8 cellular contexts compared by ENCODE assay signal in the genomic region with DNA sequence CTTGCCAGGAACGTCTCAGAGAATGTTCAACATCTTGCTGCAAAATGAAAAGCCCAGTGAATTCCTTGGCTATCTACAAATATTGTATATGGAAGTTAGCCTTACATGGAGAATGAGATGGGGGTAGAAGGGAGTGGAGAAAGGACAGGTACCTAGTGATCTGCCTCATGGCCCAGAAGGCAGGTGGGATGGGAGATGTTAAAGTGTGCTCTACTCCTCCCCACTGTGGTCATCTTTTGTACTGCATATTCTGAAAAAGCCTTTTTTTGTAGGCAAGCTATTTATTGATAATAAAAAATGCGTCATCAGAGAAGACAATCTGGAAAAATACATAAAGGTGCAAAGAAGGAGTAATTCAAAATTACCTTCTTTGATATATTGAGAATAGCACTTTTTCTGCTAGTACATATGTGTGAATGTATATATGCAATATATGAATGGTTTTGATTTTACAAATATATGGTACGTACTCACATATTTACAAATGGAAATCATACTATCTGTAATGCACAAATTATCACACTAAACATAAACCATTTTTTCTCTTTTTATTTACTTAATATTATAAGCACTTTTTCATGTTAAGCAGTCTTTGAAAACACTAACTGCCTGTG. TPM values are rescaled to one million over a fixed set of nuclear protein-coding genes. Genes with fewer than 3 reads are reported as not detected.
A peak's percentile ranks its signal among the peaks of the same experiment; 100 is the strongest.
DNase-seq lines count a peak whose midpoint lies in the region; ATAC-seq and TF ChIP-seq lines count a peak whose summit lies in the region.

No MANE protein-coding gene starts in this region.

- DNase-seq in BJ (ENCODE audit: low read depth) (no peak), LHCN-M2 (ENCODE audit: low read depth) (peak; percentile 35), amniotic epithelial cell (ENCODE audit: low read depth) (peak; percentile 33), left kidney (ENCODE audit: low read depth, low spot score) (peak; percentile 68), globus pallidus (ENCODE audit: low spot score) (no peak), MV-4-11 (lab: John Stamatoyannopoulos, UW) (no peak)
- no peak for DNase-seq in NK-92 treated with Interleukin-12 subunit alpha and Interleukin-12 subunit beta, amount 100 ng/mL, for 24 hours (lab: John Stamatoyannopoulos, UW)

- peaks cover 2% of the 10 kb centered on the region; the same call in 1 of the 2 replicates for H3K27me3 ChIP-seq in BJ (ENCODE audit: control insufficient read depth, insufficient read depth, low read length)

- POLR2A ChIA-PET in BJ (lab: Charles Lee) = no interaction called here

- H3K36me3 ChIP-seq in BJ (ENCODE audit: control insufficient read depth, insufficient read depth, low read length) = no peaks in the 10 kb centered on the region

- CTCF ChIA-PET in BJ (lab: Yijun Ruan, JAX) = interaction anchor here (0.9 to 2.8 kb wide), 13 partner anchors 9 to 477 kb away, joined by 3 to 22 read pairs (median 4); no protein-coding TSS in a partner anchor

- peak; percentile 56 for TF ChIP-seq CTCF in BJ (IDR thresholded peaks at IDR 0.05; ENCODE audit: insufficient read depth, low read depth, low read length)

- H3K4me3 ChIP-seq in BJ (ENCODE audit: low read depth, low read length) = no peak overlapping the region

- peak; percentile 63 for ATAC-seq in GM18870 (IDR thresholded peaks at IDR 0.05; ENCODE audit: unreplicated experiment)

RNA-seq across cellular contexts. Expression of a gene that starts 19.1 kb away (rescaled TPM):
- polyA plus RNA-seq in BJ (2011; rRNA removed) = not detected in 2 replicates
- not detected in 2 replicates for polyA minus RNA-seq in BJ (2011; rRNA and poly(A)+ RNA removed)
- total RNA-seq in LHCN-M2 (2014; rRNA removed) = not detected in 2 replicates
- not detected for polyA plus RNA-seq in LHCN-M2 (2012)

Comparison
In these comparisons a context has a peak if more than half of its experiments do, and no peak if none do; other contexts are left out.
1. DNase-seq: peak in LHCN-M2 (single experiment), amniotic epithelial cell (single experiment) and left kidney (single experiment); none in BJ (single experiment), globus pallidus (single experiment), NK-92 treated with Interleukin-12 subunit alpha and Interleukin-12 subunit beta, amount 100 ng/mL, for 24 hours (single experiment) and MV-4-11 (single experiment).